ENCODE assay signal across 1 cellular context in the genomic region with DNA sequence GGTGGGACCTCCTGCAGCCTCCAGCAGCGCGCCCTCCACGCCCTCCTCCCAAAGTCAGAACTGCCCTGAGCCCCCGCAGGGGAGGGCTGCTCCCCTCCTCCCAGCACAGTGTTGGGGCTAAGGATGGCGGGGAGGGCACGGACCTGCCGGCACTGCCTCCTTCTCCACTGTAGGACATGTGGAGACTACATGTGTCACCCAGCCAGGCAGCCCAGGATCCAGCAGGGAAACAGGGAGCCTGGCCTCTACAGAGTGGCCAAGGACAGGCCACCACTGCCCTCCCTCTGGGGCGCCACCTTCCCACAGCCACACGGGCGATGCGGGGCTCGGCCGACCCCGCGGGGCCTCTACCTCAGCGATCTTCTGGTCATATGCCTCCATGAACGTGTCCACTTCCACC. TPM values are rescaled to one million over a fixed set of nuclear protein-coding genes. Genes with fewer than 3 reads are reported as not detected.
"Had no signal": no experiment of that assay in that cellular context is flagged by ENCODE, and none has a peak within 500 bp of the region (broad histone marks: within the 10 kb centered on the region; RNA-seq: fewer than 3 reads in every experiment).

No MANE protein-coding gene starts in this region.

RNA-seq across cellular contexts. Expression of a gene that starts 39.4 kb away (rescaled TPM):
- total RNA-seq: natural killer cell treated with Interleukin-12 subunit alpha and Interleukin-12 subunit beta and Interleukin-15 and Interleukin-18, amount 100 ng/mL, for 72 hours had no signal
